ENCODE assay signal across 1 cellular context in the genomic region with DNA sequence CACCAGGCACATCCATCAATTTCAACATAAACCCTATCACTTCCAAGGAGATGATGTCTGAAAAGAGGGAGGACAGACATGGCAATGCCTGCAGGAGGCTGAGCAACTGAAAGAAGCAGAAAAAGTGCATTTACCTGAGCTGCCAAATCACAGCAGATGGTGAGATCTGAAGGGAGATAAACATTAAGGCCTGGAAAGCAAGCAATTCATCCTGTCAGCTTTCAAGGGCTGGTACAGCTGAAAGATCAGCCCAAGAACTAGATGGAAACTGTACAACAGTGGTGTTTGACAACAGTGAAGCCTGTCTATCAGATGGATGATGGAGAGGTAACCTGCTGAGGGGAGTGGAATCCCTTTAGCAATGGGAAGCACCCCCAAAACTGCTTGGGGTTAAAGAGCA.
TF ChIP-seq lines count a peak whose summit lies in the region.

No MANE protein-coding gene starts in this region.

TF ChIP-seq in H1, 55 proteins besides CTCF, POLR2A, EP300 and RAD21 (continued from another document):
- TF ChIP-seq, protein P1, sequence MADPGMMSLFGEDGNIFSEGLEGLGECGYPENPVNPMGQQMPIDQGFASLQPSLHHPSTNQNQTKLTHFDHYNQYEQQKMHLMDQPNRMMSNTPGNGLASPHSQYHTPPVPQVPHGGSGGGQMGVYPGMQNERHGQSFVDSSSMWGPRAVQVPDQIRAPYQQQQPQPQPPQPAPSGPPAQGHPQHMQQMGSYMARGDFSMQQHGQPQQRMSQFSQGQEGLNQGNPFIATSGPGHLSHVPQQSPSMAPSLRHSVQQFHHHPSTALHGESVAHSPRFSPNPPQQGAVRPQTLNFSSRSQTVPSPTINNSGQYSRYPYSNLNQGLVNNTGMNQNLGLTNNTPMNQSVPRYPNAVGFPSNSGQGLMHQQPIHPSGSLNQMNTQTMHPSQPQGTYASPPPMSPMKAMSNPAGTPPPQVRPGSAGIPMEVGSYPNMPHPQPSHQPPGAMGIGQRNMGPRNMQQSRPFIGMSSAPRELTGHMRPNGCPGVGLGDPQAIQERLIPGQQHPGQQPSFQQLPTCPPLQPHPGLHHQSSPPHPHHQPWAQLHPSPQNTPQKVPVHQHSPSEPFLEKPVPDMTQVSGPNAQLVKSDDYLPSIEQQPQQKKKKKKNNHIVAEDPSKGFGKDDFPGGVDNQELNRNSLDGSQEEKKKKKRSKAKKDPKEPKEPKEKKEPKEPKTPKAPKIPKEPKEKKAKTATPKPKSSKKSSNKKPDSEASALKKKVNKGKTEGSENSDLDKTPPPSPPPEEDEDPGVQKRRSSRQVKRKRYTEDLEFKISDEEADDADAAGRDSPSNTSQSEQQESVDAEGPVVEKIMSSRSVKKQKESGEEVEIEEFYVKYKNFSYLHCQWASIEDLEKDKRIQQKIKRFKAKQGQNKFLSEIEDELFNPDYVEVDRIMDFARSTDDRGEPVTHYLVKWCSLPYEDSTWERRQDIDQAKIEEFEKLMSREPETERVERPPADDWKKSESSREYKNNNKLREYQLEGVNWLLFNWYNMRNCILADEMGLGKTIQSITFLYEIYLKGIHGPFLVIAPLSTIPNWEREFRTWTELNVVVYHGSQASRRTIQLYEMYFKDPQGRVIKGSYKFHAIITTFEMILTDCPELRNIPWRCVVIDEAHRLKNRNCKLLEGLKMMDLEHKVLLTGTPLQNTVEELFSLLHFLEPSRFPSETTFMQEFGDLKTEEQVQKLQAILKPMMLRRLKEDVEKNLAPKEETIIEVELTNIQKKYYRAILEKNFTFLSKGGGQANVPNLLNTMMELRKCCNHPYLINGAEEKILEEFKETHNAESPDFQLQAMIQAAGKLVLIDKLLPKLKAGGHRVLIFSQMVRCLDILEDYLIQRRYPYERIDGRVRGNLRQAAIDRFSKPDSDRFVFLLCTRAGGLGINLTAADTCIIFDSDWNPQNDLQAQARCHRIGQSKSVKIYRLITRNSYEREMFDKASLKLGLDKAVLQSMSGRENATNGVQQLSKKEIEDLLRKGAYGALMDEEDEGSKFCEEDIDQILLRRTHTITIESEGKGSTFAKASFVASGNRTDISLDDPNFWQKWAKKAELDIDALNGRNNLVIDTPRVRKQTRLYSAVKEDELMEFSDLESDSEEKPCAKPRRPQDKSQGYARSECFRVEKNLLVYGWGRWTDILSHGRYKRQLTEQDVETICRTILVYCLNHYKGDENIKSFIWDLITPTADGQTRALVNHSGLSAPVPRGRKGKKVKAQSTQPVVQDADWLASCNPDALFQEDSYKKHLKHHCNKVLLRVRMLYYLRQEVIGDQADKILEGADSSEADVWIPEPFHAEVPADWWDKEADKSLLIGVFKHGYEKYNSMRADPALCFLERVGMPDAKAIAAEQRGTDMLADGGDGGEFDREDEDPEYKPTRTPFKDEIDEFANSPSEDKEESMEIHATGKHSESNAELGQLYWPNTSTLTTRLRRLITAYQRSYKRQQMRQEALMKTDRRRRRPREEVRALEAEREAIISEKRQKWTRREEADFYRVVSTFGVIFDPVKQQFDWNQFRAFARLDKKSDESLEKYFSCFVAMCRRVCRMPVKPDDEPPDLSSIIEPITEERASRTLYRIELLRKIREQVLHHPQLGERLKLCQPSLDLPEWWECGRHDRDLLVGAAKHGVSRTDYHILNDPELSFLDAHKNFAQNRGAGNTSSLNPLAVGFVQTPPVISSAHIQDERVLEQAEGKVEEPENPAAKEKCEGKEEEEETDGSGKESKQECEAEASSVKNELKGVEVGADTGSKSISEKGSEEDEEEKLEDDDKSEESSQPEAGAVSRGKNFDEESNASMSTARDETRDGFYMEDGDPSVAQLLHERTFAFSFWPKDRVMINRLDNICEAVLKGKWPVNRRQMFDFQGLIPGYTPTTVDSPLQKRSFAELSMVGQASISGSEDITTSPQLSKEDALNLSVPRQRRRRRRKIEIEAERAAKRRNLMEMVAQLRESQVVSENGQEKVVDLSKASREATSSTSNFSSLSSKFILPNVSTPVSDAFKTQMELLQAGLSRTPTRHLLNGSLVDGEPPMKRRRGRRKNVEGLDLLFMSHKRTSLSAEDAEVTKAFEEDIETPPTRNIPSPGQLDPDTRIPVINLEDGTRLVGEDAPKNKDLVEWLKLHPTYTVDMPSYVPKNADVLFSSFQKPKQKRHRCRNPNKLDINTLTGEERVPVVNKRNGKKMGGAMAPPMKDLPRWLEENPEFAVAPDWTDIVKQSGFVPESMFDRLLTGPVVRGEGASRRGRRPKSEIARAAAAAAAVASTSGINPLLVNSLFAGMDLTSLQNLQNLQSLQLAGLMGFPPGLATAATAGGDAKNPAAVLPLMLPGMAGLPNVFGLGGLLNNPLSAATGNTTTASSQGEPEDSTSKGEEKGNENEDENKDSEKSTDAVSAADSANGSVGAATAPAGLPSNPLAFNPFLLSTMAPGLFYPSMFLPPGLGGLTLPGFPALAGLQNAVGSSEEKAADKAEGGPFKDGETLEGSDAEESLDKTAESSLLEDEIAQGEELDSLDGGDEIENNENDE (IDR thresholded peaks at IDR 0.05; ENCODE audit: insufficient replicate concordance, low read length), result no peak
- TF ChIP-seq NRF1 (IDR thresholded peaks at IDR 0.05; ENCODE audit: low read depth, low read length), result no peak
- TF ChIP-seq HDAC6 (IDR thresholded peaks at IDR 0.05; ENCODE audit: low read depth, low read length), result no peak
